Comparison of ENCODE assay signal across 19 cellular contexts in genomic region chrX:54063361-54063760, GRCh38. TPM values are rescaled to one million over a fixed set of nuclear protein-coding genes. Genes with fewer than 3 reads are reported as not detected.
DNase-seq lines count a peak whose midpoint lies in the region; ATAC-seq, FAIRE-seq and TF ChIP-seq lines count a peak whose summit lies in the region.
"Had no signal": no experiment of that assay in that cellular context is flagged by ENCODE, and none has a peak within 500 bp of the region (broad histone marks: within the 10 kb centered on the region; RNA-seq: fewer than 3 reads in every experiment).

No MANE protein-coding gene starts in this region.

- H3K4me3 Mint-ChIP-seq in astrocyte (ENCODE audit: unreplicated experiment): no peak overlapping the region
- H3K4me3 Mint-ChIP-seq: CD14-positive monocyte; CD8-positive, alpha-beta T cell; IgD-negative memory B cell had no signal

- ATAC-seq in PC-3: no peak
- ATAC-seq in HG03025 (IDR thresholded peaks at IDR 0.05; ENCODE audit: low FRiP score, unreplicated experiment): no peak
- ATAC-seq: A549; CD8-positive, alpha-beta T cell; HCT116 had no signal

- H3K79me2 ChIP-seq in PC-3 (ENCODE audit: low read length) (no peaks in the 10 kb centered on the region), astrocyte (ENCODE audit: insufficient read depth, low read length) (no peaks in the 10 kb centered on the region)

- no peak overlapping the region for H3K4me2 ChIP-seq in PC-3 (ENCODE audit: low read length)
- H3K4me2 ChIP-seq in astrocyte (ENCODE audit: low read length): no peak overlapping the region
- H3K4me2 ChIP-seq: A549 had no signal

- DNase-seq in EH (ENCODE audit: low read depth) (peak; percentile 3), PC-3 (peak; percentile 47), astrocyte (ENCODE audit: low read depth) (peak; percentile 7), occipital lobe (lab: John Stamatoyannopoulos, UW) (no peak), cortex of kidney (lab: John Stamatoyannopoulos, UW) (no peak), SIG-M5 (lab: John Stamatoyannopoulos, UW) (no peak)
- DNase-seq: CD8-positive, alpha-beta T cell; COR-L47; DMS153; DMS79 treated with DMSO at 0.1 percent for 48 hours; GF-D8 had no signal

- FAIRE-seq in astrocyte (lab: Jason Lieb, UNC): peak; percentile 47
- FAIRE-seq: A549, D721Med, GM18507, H54 had no signal

- H3K27me3 ChIP-seq in PC-3 (ENCODE audit: low read length) (no peaks in the 10 kb centered on the region), astrocyte (ENCODE audit: insufficient read depth, low read length) (no peaks in the 10 kb centered on the region)

- H3K27ac Mint-ChIP-seq in astrocyte (ENCODE audit: unreplicated experiment): no peak overlapping the region
- H3K27ac Mint-ChIP-seq: CD8-positive, alpha-beta T cell; IgD-negative memory B cell had no signal

- H3K4me1 Mint-ChIP-seq in astrocyte (ENCODE audit: low read depth, unreplicated experiment): no peaks in the 10 kb centered on the region
- H3K4me1 Mint-ChIP-seq: IgD-negative memory B cell had no signal

- BruUV-seq in PC-3 (replicated peaks; lab: Mats Ljungman, UMichigan): no TSS peak

- no peak overlapping the region for H3K27ac ChIP-seq in PC-3 (ENCODE audit: low read length)
- H3K27ac ChIP-seq in astrocyte (ENCODE audit: low read depth, low read length): no peak overlapping the region
- H3K27ac ChIP-seq: A549 had no signal

- no peaks in the 10 kb centered on the region for H3K36me3 ChIP-seq in PC-3 (ENCODE audit: low read depth, low read length)
- no peaks in the 10 kb centered on the region for H3K36me3 ChIP-seq in astrocyte (ENCODE audit: insufficient read depth, low read length)

- no peaks in the 10 kb centered on the region for H3K9me3 ChIP-seq in PC-3 (ENCODE audit: low read length)
- H3K9me3 ChIP-seq in astrocyte (ENCODE audit: insufficient read depth, low read depth, low read length): no peaks in the 10 kb centered on the region
- H3K9me3 ChIP-seq: A549 had no signal

- no peak for TF ChIP-seq CTCF in PC-3 (conservative IDR thresholded peaks at IDR 0.05; ENCODE audit: low read depth, low read length)
- TF ChIP-seq CTCF in astrocyte (IDR thresholded peaks at IDR 0.05; ENCODE audit: insufficient read depth, low read depth, low read length): no peak

- H2AFZ ChIP-seq in PC-3 (ENCODE audit: low read length): no peak overlapping the region
- H2AFZ ChIP-seq in astrocyte (ENCODE audit: low read depth, low read length): no peak overlapping the region

- no peaks in the 10 kb centered on the region for H3K36me3 Mint-ChIP-seq in astrocyte (ENCODE audit: low read depth, unreplicated experiment)
- H3K36me3 Mint-ChIP-seq: CD14-positive monocyte; CD8-positive, alpha-beta T cell; IgD-negative memory B cell had no signal

- POLR2A ChIA-PET in PC-3 (lab: Charles Lee; ENCODE audit: unreplicated experiment): no interaction called here

- H4K20me1 ChIP-seq in PC-3 (ENCODE audit: low read length): no peaks in the 10 kb centered on the region
- no peaks in the 10 kb centered on the region for H4K20me1 ChIP-seq in astrocyte (ENCODE audit: insufficient read depth, low read length)

- no peaks in the 10 kb centered on the region for H3F3A ChIP-seq in PC-3 (ENCODE audit: low read length, unreplicated experiment)

- H3K4me3 ChIP-seq in PC-3 (ENCODE audit: low read length) (no peak overlapping the region), astrocyte (ENCODE audit: insufficient read depth, low read depth, low read length) (no peak overlapping the region)
- H3K4me3 ChIP-seq: A549 had no signal

- no peak overlapping the region for H3K9ac ChIP-seq in PC-3 (ENCODE audit: low read length)
- H3K9ac ChIP-seq in astrocyte (ENCODE audit: low read length): no peak overlapping the region

- no peaks in the 10 kb centered on the region for H3K9me3 Mint-ChIP-seq in astrocyte (ENCODE audit: unreplicated experiment)
- H3K9me3 Mint-ChIP-seq: CD8-positive, alpha-beta T cell had no signal

- no peaks in the 10 kb centered on the region for H3K9me2 ChIP-seq in PC-3 (replicated peaks; ENCODE audit: low read length)

- H3K27me3 Mint-ChIP-seq in astrocyte (ENCODE audit: low read depth, unreplicated experiment): no peaks in the 10 kb centered on the region
- H3K27me3 Mint-ChIP-seq: IgD-negative memory B cell had no signal

- CTCF ChIA-PET in PC-3 (lab: Charles Lee): no interaction called here

- peaks cover 10% of the 10 kb centered on the region; the same call in 1 of the 2 replicates for H3K4me1 ChIP-seq in PC-3 (ENCODE audit: insufficient read depth, low read length)
- no peaks in the 10 kb centered on the region for H3K4me1 ChIP-seq in astrocyte (ENCODE audit: insufficient read depth, low read length)
- H3K4me1 ChIP-seq: A549 had no signal

- intact Hi-C loops in PC-3 (cut with micrococcal nuclease): no loop called here

RNA-seq across cellular contexts. Expression of gene PHF8, which starts 19.1 kb away (rescaled TPM):
- total RNA-seq in PC-3 (2014; rRNA removed) (19.4 and 33.7 TPM in 2 replicates), astrocyte (19.4 and 19.8 TPM in 2 replicates), occipital lobe (9.5 TPM)

Comparison
In these comparisons a context has a peak if more than half of its experiments do, and no peak if none do; other contexts are left out.
1. DNase-seq: peak in EH (single experiment), PC-3 (single experiment) and astrocyte (single experiment); none in occipital lobe (single experiment), cortex of kidney (single experiment) and SIG-M5 (single experiment).